1 cellular context compared by ENCODE assay signal in the genomic region with DNA sequence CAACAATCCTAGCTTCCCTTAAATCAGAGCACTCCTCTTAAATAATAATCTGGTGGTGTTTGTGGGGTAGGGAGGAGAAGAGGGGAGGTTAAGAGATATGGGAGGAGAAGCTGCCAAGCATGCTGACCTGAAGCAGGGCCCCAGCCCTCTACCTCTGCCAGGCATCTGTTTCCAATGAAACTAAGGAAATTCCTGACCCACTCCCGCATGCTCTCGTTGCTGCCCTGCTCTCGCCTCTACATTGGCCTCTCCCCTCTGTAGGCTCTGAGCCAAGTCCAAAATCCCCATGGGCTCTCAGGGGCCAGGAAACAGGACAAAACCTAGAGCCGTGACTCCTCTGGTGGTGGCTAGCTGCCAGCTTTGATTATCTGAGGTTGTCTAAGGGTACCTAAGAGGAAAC.
TF ChIP-seq lines count a peak whose summit lies in the region.

No MANE protein-coding gene starts in this region.

TF ChIP-seq in SK-N-SH treated with all-trans-retinoic acid at 6 μM for 48 hours, 23 proteins besides CTCF, POLR2A, EP300 and RAD21 (continued from another document):
- TF ChIP-seq, protein P1, sequence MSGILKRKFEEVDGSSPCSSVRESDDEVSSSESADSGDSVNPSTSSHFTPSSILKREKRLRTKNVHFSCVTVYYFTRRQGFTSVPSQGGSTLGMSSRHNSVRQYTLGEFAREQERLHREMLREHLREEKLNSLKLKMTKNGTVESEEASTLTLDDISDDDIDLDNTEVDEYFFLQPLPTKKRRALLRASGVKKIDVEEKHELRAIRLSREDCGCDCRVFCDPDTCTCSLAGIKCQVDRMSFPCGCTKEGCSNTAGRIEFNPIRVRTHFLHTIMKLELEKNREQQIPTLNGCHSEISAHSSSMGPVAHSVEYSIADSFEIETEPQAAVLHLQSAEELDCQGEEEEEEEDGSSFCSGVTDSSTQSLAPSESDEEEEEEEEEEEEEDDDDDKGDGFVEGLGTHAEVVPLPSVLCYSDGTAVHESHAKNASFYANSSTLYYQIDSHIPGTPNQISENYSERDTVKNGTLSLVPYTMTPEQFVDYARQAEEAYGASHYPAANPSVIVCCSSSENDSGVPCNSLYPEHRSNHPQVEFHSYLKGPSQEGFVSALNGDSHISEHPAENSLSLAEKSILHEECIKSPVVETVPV (CRISPR knock-in tag; IDR thresholded peaks at IDR 0.05), result no peak
- TF ChIP-seq ZC3H10 (CRISPR knock-in tag; IDR thresholded peaks at IDR 0.05), result no peak
- TF ChIP-seq, protein P2, sequence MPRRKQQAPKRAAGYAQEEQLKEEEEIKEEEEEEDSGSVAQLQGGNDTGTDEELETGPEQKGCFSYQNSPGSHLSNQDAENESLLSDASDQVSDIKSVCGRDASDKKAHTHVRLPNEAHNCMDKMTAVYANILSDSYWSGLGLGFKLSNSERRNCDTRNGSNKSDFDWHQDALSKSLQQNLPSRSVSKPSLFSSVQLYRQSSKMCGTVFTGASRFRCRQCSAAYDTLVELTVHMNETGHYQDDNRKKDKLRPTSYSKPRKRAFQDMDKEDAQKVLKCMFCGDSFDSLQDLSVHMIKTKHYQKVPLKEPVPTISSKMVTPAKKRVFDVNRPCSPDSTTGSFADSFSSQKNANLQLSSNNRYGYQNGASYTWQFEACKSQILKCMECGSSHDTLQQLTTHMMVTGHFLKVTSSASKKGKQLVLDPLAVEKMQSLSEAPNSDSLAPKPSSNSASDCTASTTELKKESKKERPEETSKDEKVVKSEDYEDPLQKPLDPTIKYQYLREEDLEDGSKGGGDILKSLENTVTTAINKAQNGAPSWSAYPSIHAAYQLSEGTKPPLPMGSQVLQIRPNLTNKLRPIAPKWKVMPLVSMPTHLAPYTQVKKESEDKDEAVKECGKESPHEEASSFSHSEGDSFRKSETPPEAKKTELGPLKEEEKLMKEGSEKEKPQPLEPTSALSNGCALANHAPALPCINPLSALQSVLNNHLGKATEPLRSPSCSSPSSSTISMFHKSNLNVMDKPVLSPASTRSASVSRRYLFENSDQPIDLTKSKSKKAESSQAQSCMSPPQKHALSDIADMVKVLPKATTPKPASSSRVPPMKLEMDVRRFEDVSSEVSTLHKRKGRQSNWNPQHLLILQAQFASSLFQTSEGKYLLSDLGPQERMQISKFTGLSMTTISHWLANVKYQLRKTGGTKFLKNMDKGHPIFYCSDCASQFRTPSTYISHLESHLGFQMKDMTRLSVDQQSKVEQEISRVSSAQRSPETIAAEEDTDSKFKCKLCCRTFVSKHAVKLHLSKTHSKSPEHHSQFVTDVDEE (CRISPR knock-in tag; IDR thresholded peaks at IDR 0.05), result no peak
- TF ChIP-seq ESRRG (CRISPR knock-in tag; IDR thresholded peaks at IDR 0.05), result no peak
- no peak for TF ChIP-seq SNAI2 (CRISPR knock-in tag; IDR thresholded peaks at IDR 0.05)
- TF ChIP-seq TCF4 (CRISPR knock-in tag; IDR thresholded peaks at IDR 0.05; ENCODE audit: borderline replicate concordance), result no peak
- TF ChIP-seq RARB (CRISPR knock-in tag; IDR thresholded peaks at IDR 0.05), result no peak
- no peak for TF ChIP-seq OSR1 (CRISPR knock-in tag; IDR thresholded peaks at IDR 0.05)
